In genomic region chr9:129202613-129203555, GRCh38 we compare ENCODE assay signal across 8 cellular contexts. TPM values are rescaled to one million over a fixed set of nuclear protein-coding genes. Genes with fewer than 3 reads are reported as not detected.
DNase-seq lines count a peak whose midpoint lies in the region; ATAC-seq and TF ChIP-seq lines count a peak whose summit lies in the region.

No MANE protein-coding gene starts in this region.

- peak overlapping the region; percentile 84 for H3K4me3 Mint-ChIP-seq in neural progenitor cell
- peak overlapping the region; percentile 86 for H3K4me3 Mint-ChIP-seq in stimulated activated naive CD8-positive, alpha-beta T cell treated with anti-CD3 and anti-CD28 coated beads, Interleukin-15, amount 100 ng/mL, for 72 hours

- H3K36me3 Mint-ChIP-seq in neural progenitor cell: no peaks in the 10 kb centered on the region

- H4K20me1 ChIP-seq in BLaER1 (no peaks in the 10 kb centered on the region), neural progenitor cell (ENCODE audit: low read depth) (no peaks in the 10 kb centered on the region)

- H3K4me1 Mint-ChIP-seq in neural progenitor cell: peaks cover 16% of the 10 kb centered on the region
- H3K4me1 Mint-ChIP-seq in stimulated activated naive CD8-positive, alpha-beta T cell treated with anti-CD3 and anti-CD28 coated beads, Interleukin-15, amount 100 ng/mL, for 72 hours: peaks cover 33% of the 10 kb centered on the region

- TF ChIP-seq CTCF in neural progenitor cell (IDR thresholded peaks at IDR 0.05): no peak

- H3K4me1 ChIP-seq in BLaER1 (peaks cover 9% of the 10 kb centered on the region), neural progenitor cell (peaks cover 2% of the 10 kb centered on the region)

- H3K9ac ChIP-seq in BLaER1 (peak overlapping the region; percentile 86), neural progenitor cell (no peak overlapping the region)

- DNase-seq in HT1080 (ENCODE audit: low read depth): peak; percentile 64
- DNase-seq in SIG-M5 (lab: John Stamatoyannopoulos, UW): peak; percentile 16
- DNase-seq in activated gamma-delta T cell (lab: John Stamatoyannopoulos, UW): peak; percentile 68
- DNase-seq in foreskin melanocyte: peak; percentile 62
- DNase-seq in neural progenitor cell (ENCODE audit: low spot score): peak; percentile 92
- DNase-seq in stimulated activated naive CD8-positive, alpha-beta T cell treated with anti-CD3 and anti-CD28 coated beads, Interleukin-15, amount 100 ng/mL, for 72 hours: peak; percentile 92 to 94

- H3F3A ChIP-seq in neural progenitor cell (ENCODE audit: low read depth): peaks cover 11% of the 10 kb centered on the region

- peak overlapping the region; percentile 67 for H3K4me2 ChIP-seq in BLaER1
- peak overlapping the region; percentile 92 for H3K4me2 ChIP-seq in neural progenitor cell

- H3K36me3 ChIP-seq in BLaER1: no peaks in the 10 kb centered on the region
- H3K36me3 ChIP-seq in neural progenitor cell: no peaks in the 10 kb centered on the region

- ATAC-seq in GM19395 (IDR thresholded peaks at IDR 0.05; ENCODE audit: unreplicated experiment): peak; percentile 75
- ATAC-seq in stimulated activated naive CD8-positive, alpha-beta T cell treated with anti-CD3 and anti-CD28 coated beads, Interleukin-15, amount 100 ng/mL, for 72 hours: peak; percentile 97

- no peaks in the 10 kb centered on the region for H3K9me3 Mint-ChIP-seq in neural progenitor cell
- no peaks in the 10 kb centered on the region for H3K9me3 Mint-ChIP-seq in stimulated activated naive CD8-positive, alpha-beta T cell treated with anti-CD3 and anti-CD28 coated beads, Interleukin-15, amount 100 ng/mL, for 72 hours

- H3K27me3 Mint-ChIP-seq in neural progenitor cell (ENCODE audit: insufficient read depth, low read depth): peaks cover 10% of the 10 kb centered on the region
- H3K27me3 Mint-ChIP-seq in stimulated activated naive CD8-positive, alpha-beta T cell treated with anti-CD3 and anti-CD28 coated beads, Interleukin-15, amount 100 ng/mL, for 72 hours: no peaks in the 10 kb centered on the region

- H3K27me3 ChIP-seq in BLaER1 (no peaks in the 10 kb centered on the region), neural progenitor cell (peaks cover 14% of the 10 kb centered on the region)

- H3K4me3 ChIP-seq in BLaER1 (peak overlapping the region; percentile 70), neural progenitor cell (peak overlapping the region; percentile 96)

- H3K9me3 ChIP-seq in BLaER1 (no peaks in the 10 kb centered on the region), neural progenitor cell (ENCODE audit: low read depth) (no peaks in the 10 kb centered on the region)

- no peak overlapping the region for H3K27ac Mint-ChIP-seq in neural progenitor cell
- peak overlapping the region; percentile 97 for H3K27ac Mint-ChIP-seq in stimulated activated naive CD8-positive, alpha-beta T cell treated with anti-CD3 and anti-CD28 coated beads, Interleukin-15, amount 100 ng/mL, for 72 hours

- peak overlapping the region; percentile 92 for H3K27ac ChIP-seq in BLaER1
- H3K27ac ChIP-seq in neural progenitor cell: no peak overlapping the region

- peak overlapping the region; percentile 98 for H2AFZ ChIP-seq in neural progenitor cell (replicated peaks)

- no peaks in the 10 kb centered on the region for H3K79me2 ChIP-seq in neural progenitor cell (ENCODE audit: low read depth)

RNA-seq across cellular contexts. Expression of gene IER5L, which starts 24.8 kb away (rescaled TPM):
- 58.9 and 76.5 TPM in 2 replicates for total RNA-seq in HT1080 (2014; rRNA removed; shearing (Covaris generic))
- polyA plus RNA-seq in HT1080 (2015; cell fraction: cytosol; rRNA removed): 20.3 and 22.7 TPM in 2 replicates
- polyA plus RNA-seq in HT1080 (2015; cell fraction: nucleus; rRNA removed): 23.0 and 25.0 TPM in 2 replicates
- 12.2 and 32.7 TPM in 2 replicates for total RNA-seq in neural progenitor cell (ENCODE audit: low replicate concordance)

Comparison
In these comparisons a context has a peak if more than half of its experiments do, and no peak if none do; other contexts are left out.
1. DNase-seq: peak in every context shown above with its lines; median percentile 93 in stimulated activated naive CD8-positive, alpha-beta T cell treated with anti-CD3 and anti-CD28 coated beads, Interleukin-15, amount 100 ng/mL, for 72 hours; 92 in neural progenitor cell; 68 in activated gamma-delta T cell; 64 in HT1080; 62 in foreskin melanocyte; 16 in SIG-M5.